8 cellular contexts compared by ENCODE assay signal in genomic region chr1:165686121-165686970, GRCh38. TPM values are rescaled to one million over a fixed set of nuclear protein-coding genes. Genes with fewer than 3 reads are reported as not detected.
DNase-seq lines count a peak whose midpoint lies in the region; ATAC-seq, FAIRE-seq and TF ChIP-seq lines count a peak whose summit lies in the region.

No MANE protein-coding gene starts in this region.

- H3K4me1 ChIP-seq in endodermal cell (ENCODE audit: control insufficient read depth, insufficient read depth, low read length), result no peaks in the 10 kb centered on the region
- H3K4me1 ChIP-seq in gastroesophageal sphincter, result no peaks in the 10 kb centered on the region

- peaks cover 9% of the 10 kb centered on the region for H3K4me1 Mint-ChIP-seq in endodermal cell

- TF ChIP-seq CTCF in GM06990 (IDR thresholded peaks at IDR 0.05; ENCODE audit: insufficient read depth, low read length, poor library complexity, severe bottlenecking) (peak; percentile 44), endodermal cell (conservative IDR thresholded peaks at IDR 0.05) (peak; percentile 65), gastroesophageal sphincter (IDR thresholded peaks at IDR 0.05) (no peak)

- H3K9ac ChIP-seq in endodermal cell (ENCODE audit: extremely low read depth, low read length, poor library complexity, severe bottlenecking), result no peak overlapping the region

- no peak overlapping the region for H3K27ac ChIP-seq in endodermal cell (ENCODE audit: low read depth, low read length)
- no peak overlapping the region for H3K27ac ChIP-seq in gastroesophageal sphincter

- H3K9me3 Mint-ChIP-seq in endodermal cell, result peaks cover 20% of the 10 kb centered on the region

- DNase-seq in GM06990 (ENCODE audit: extremely low read depth, insufficient read length), result no peak
- peak; percentile 5 for DNase-seq in LHCN-M2 (ENCODE audit: low read depth)
- peak; percentile 65 for DNase-seq in endodermal cell
- no peak for DNase-seq in urothelium cell line (ENCODE audit: low spot score)
- DNase-seq in NCI-H1436 treated with DMSO at 0.1 percent for 48 hours (lab: John Stamatoyannopoulos, UW), result no peak

- no peak overlapping the region for H3K4me3 Mint-ChIP-seq in endodermal cell

- H3K27ac Mint-ChIP-seq in endodermal cell, result no peak overlapping the region

- H3K27me3 Mint-ChIP-seq in endodermal cell (ENCODE audit: insufficient read depth), result no peaks in the 10 kb centered on the region

- TF ChIP-seq POLR2A in gastroesophageal sphincter (IDR thresholded peaks at IDR 0.05), result no peak

- peak; percentile 64 for ATAC-seq in GM21367 (IDR thresholded peaks at IDR 0.05; ENCODE audit: unreplicated experiment)
- no peak for ATAC-seq in gastroesophageal sphincter
- ATAC-seq in GM19397 (IDR thresholded peaks at IDR 0.05; ENCODE audit: unreplicated experiment), result no peak

- no peak overlapping the region for H3K4me3 ChIP-seq in GM06990 (replicated peaks; ENCODE audit: low read depth, low read length)
- no peak overlapping the region for H3K4me3 ChIP-seq in endodermal cell (ENCODE audit: low read length)
- H3K4me3 ChIP-seq in gastroesophageal sphincter, result no peak overlapping the region

- peaks cover 56% of the 10 kb centered on the region for H3K36me3 Mint-ChIP-seq in endodermal cell (ENCODE audit: low read depth)

- no peaks in the 10 kb centered on the region for H3K27me3 ChIP-seq in GM06990 (replicated peaks; ENCODE audit: control insufficient read depth, insufficient read depth, low read length)
- H3K27me3 ChIP-seq in endodermal cell (ENCODE audit: control insufficient read depth, insufficient read depth, low read length, poor library complexity, severe bottlenecking), result peaks cover 10% of the 10 kb centered on the region
- H3K27me3 ChIP-seq in gastroesophageal sphincter, result no peaks in the 10 kb centered on the region

- H3K36me3 ChIP-seq in GM06990 (ENCODE audit: control insufficient read depth, insufficient read depth, low read length) (peaks cover 10% of the 10 kb centered on the region), endodermal cell (ENCODE audit: control insufficient read depth, insufficient read depth, low read length) (peaks cover 40% of the 10 kb centered on the region), gastroesophageal sphincter (peaks cover 0 to 48% of the 10 kb centered on the region in 2 donors)

- peaks cover 30% of the 10 kb centered on the region for H3K9me3 ChIP-seq in endodermal cell (ENCODE audit: control insufficient read depth, low read length)
- no peaks in the 10 kb centered on the region for H3K9me3 ChIP-seq in gastroesophageal sphincter

- TF ChIP-seq EP300 in gastroesophageal sphincter (IDR thresholded peaks at IDR 0.05), result no peak

- no peak for FAIRE-seq in urothelium cell line (lab: Jason Lieb, UNC)

- 82 to 86% methylated on average over 2 to 6 of the region's 6 CpGs for WGBS in endodermal cell (ENCODE audit: insufficient coverage in 1 of 2, insufficient read length in 1 of 2), 2 experiments
- 79 to 82% methylated on average over 6 of the region's 6 CpGs for WGBS in gastroesophageal sphincter (ENCODE audit: low coverage in 1 of 2), 2 donors

RNA-seq across cellular contexts. Expression of gene ALDH9A1, which starts 12.0 kb away (rescaled TPM):
- 118 and 135 TPM in 2 replicates for total RNA-seq in LHCN-M2 (2014; rRNA removed)
- polyA plus RNA-seq in LHCN-M2 (2012), result 65.3 TPM
- total RNA-seq in endodermal cell, result 10 to 100 TPM; 47.6 to 52.2 TPM
- polyA plus RNA-seq in endodermal cell (2013, experiment 1 of 2), result 44.6 TPM
- polyA plus RNA-seq in endodermal cell (2013, experiment 2 of 2), result 38.7 TPM
- total RNA-seq in gastroesophageal sphincter, result 10 to 100 TPM; 47.3 to 90.4 (median 76.4) TPM

RNA-seq across cellular contexts. Expression of gene MGST3, which starts 55.3 kb away (rescaled TPM):
- total RNA-seq in LHCN-M2 (2014; rRNA removed) (124 and 129 TPM in 2 replicates), endodermal cell (100 to 1,000 TPM; 113 to 147 TPM), gastroesophageal sphincter (100 to 1,000 TPM; 190 to 236 (median 230) TPM)
- 265 TPM for polyA plus RNA-seq in LHCN-M2 (2012)
- polyA plus RNA-seq in endodermal cell (2013, experiment 1 of 2), result 133 TPM
- 123 TPM for polyA plus RNA-seq in endodermal cell (2013, experiment 2 of 2)

Comparison
In these comparisons a context has a peak if more than half of its experiments do, and no peak if none do; other contexts are left out.
1. DNase-seq: peak in LHCN-M2 (single experiment) and endodermal cell (single experiment); none in GM06990 (single experiment), urothelium cell line (single experiment) and NCI-H1436 treated with DMSO at 0.1 percent for 48 hours (single experiment).
2. CTCF ChIP-seq: peak in GM06990 (single experiment) and endodermal cell (single experiment); none in gastroesophageal sphincter (0 of 4).